20 cellular contexts compared by ENCODE assay signal in the genomic region with DNA sequence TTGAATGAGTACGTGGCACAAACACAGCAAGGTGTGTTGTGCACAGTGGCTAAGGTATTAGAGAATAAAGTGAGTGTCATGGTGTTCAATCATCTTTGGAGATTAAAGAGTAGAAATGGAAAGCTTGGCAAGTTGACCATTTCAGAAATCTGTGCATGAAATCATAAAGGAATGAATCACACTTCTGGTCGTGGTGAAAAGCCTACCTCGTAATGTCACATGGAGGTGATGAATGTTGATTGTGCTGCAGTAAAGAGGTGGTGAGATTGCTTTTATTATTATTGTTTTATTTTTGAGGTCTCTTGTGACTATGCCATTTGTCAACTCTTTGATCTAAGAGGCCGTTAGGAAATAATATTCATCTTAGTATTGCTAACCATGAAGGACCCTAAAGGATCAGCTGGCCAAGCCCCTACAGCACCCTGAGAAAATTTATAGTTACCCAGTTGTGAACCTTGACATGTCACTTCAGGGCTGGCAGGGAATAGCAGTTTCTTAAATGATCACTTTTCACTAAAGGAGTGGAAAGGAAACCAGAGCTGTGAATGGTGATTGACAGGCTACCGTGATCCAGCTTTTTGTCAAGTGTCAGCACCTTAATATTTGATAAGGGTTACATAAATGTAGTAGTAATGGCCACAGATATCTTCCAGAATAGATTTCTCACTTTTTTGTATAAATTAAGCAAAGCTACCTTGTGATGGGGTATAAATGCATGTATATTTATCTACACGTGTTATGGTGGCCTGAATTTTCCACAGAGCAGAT.
DNase-seq lines count a peak whose midpoint lies in the region; ATAC-seq, FAIRE-seq and TF ChIP-seq lines count a peak whose summit lies in the region.
"Had no signal": no experiment of that assay in that cellular context is flagged by ENCODE, and none has a peak within 500 bp of the region (broad histone marks: within the 10 kb centered on the region; RNA-seq: fewer than 3 reads in every experiment).

No MANE protein-coding gene starts in this region.

- BruUV-seq in endothelial cell of umbilical vein (replicated peaks; lab: Mats Ljungman, UMichigan), result no TSS peak

- 79% methylated on average over 6 of the region's 6 CpGs for WGBS in right lobe of liver (ENCODE audit: insufficient coverage, low coverage, low lambda C conversion rate, missing lambda C conversion rate)

- POLR2A ChIA-PET in endothelial cell of umbilical vein (lab: Charles Lee), result no interaction called here

- no peak for ATAC-seq in GM18907 (IDR thresholded peaks at IDR 0.05; ENCODE audit: unreplicated experiment)
- no peak for ATAC-seq in right lobe of liver
- ATAC-seq: A549 had no signal

- H3K9me1 ChIP-seq in endothelial cell of umbilical vein (replicated peaks; ENCODE audit: control insufficient read depth, extremely low read depth, insufficient read depth, low read length), result no peaks in the 10 kb centered on the region

- H3K79me2 ChIP-seq in endothelial cell of umbilical vein (ENCODE audit: control insufficient read depth, insufficient read depth, low read length), result no peaks in the 10 kb centered on the region

- FAIRE-seq in endothelial cell of umbilical vein (lab: Jason Lieb, UNC), result no peak
- FAIRE-seq: A549, D721Med, G401.6 had no signal

- H2AFZ ChIP-seq in endothelial cell of umbilical vein (ENCODE audit: low read depth, low read length), result no peak overlapping the region

- dilution Hi-C loops in endothelial cell of umbilical vein (cut with MboI; ENCODE audit: extremely low pct_ligation_motif_present, low sequenced_read_pairs), result no loop called here

- H3K27me3 ChIP-seq in endothelial cell of umbilical vein (ENCODE audit: control insufficient read depth in 2 of 2, insufficient read depth in 2 of 2, low read length in 2 of 2), result no peaks in the 10 kb centered on the region
- no peaks in the 10 kb centered on the region for H3K27me3 ChIP-seq in right lobe of liver

- H3K4me3 ChIP-seq in endothelial cell of umbilical vein (replicated peaks in 1 of 3; ENCODE audit: insufficient read depth in 1 of 3, low read depth in 1 of 3, low read length in 3 of 3), result no peak overlapping the region
- no peak overlapping the region for H3K4me3 ChIP-seq in retinal pigment epithelial cell (ENCODE audit: low read length)
- H3K4me3 ChIP-seq in right lobe of liver, result no peak overlapping the region
- H3K4me3 ChIP-seq: A549, HAP-1 had no signal

- no peak overlapping the region for H3K9ac ChIP-seq in endothelial cell of umbilical vein (replicated peaks; ENCODE audit: extremely low read depth, insufficient read depth, low read length)

- in situ Hi-C loops in GM13977 (cut with MboI; ENCODE audit: low pct_unique_long_range_greater_than_20kb, low sequenced_read_pairs, unreplicated experiment), result no loop called here

- no peaks in the 10 kb centered on the region for H4K20me1 ChIP-seq in endothelial cell of umbilical vein (replicated peaks; ENCODE audit: control insufficient read depth, extremely low read depth, insufficient read depth, low read length)

- CTCF ChIA-PET in endothelial cell of umbilical vein (lab: Charles Lee), result interaction anchor here (1.4 kb wide), 1 partner anchor 44 kb away, joined by 5 read pairs; no protein-coding TSS in a partner anchor

- H3K4me2 ChIP-seq in endothelial cell of umbilical vein (ENCODE audit: insufficient read depth, low read length), result no peak overlapping the region
- H3K4me2 ChIP-seq: A549 had no signal

- intact Hi-C loops in endothelial cell of umbilical vein (cut with micrococcal nuclease) (no loop called here), right lobe of liver (cut with DNase I) (no loop called here)

- no peaks in the 10 kb centered on the region for H3K9me3 ChIP-seq in endothelial cell of umbilical vein (replicated peaks; ENCODE audit: control insufficient read depth, insufficient read depth, low read length)
- no peaks in the 10 kb centered on the region for H3K9me3 ChIP-seq in right lobe of liver
- H3K9me3 ChIP-seq: A549, BE2C, HAP-1 had no signal

- DNase-seq in HCEC 1CT (peak; percentile 19), NCI-H226 (peak; percentile 16), endothelial cell of umbilical vein (ENCODE audit: low read depth, low spot score) (no peak), retinal pigment epithelial cell (ENCODE audit: low read depth) (peak; percentile 27), GM13977 (ENCODE audit: low spot score) (no peak), right lobe of liver (no peak)
- DNase-seq: BE2C; CD4-positive, alpha-beta memory T cell; DMS153; DMS79 treated with DMSO at 0.1 percent for 48 hours; EL; GOT3; IMR-90; KBM-7 had no signal

- H3K36me3 ChIP-seq in endothelial cell of umbilical vein (ENCODE audit: control insufficient read depth in 2 of 2, extremely low read depth in 1 of 2, insufficient read depth in 2 of 2, low read length in 2 of 2), result no peaks in the 10 kb centered on the region
- no peaks in the 10 kb centered on the region for H3K36me3 ChIP-seq in right lobe of liver
- H3K36me3 ChIP-seq: BE2C, HAP-1 had no signal

- TF ChIP-seq CTCF in endothelial cell of umbilical vein (IDR thresholded peaks at IDR 0.05; ENCODE audit: extremely low read depth in 1 of 2, insufficient read depth in 1 of 2, low read depth in 1 of 2, low read length in 2 of 2) (no peak), retinal pigment epithelial cell (conservative IDR thresholded peaks at IDR 0.05; ENCODE audit: low read depth, low read length) (no peak), GM13977 (IDR thresholded peaks at IDR 0.05; ENCODE audit: extremely low read depth, insufficient read depth, missing control alignments) (no peak), right lobe of liver (IDR thresholded peaks at IDR 0.05) (no peak)

- TF ChIP-seq POLR2A in endothelial cell of umbilical vein (IDR thresholded peaks at IDR 0.05; ENCODE audit: low read depth, low read length), result no peak
- no peak for TF ChIP-seq POLR2A in right lobe of liver (IDR thresholded peaks at IDR 0.05)

- no peak overlapping the region for H3K27ac ChIP-seq in endothelial cell of umbilical vein (ENCODE audit: insufficient read depth, low read depth, low read length)
- no peak overlapping the region for H3K27ac ChIP-seq in right lobe of liver
- H3K27ac ChIP-seq: A549, C4-2B had no signal

- H3K4me1 ChIP-seq in endothelial cell of umbilical vein (ENCODE audit: control insufficient read depth, extremely low read depth, insufficient read depth, low read length) (no peaks in the 10 kb centered on the region), right lobe of liver (no peaks in the 10 kb centered on the region)
- H3K4me1 ChIP-seq: A549, BE2C had no signal

TF ChIP-seq in endothelial cell of umbilical vein, 7 proteins besides CTCF, POLR2A, EP300 and RAD21:
- TF ChIP-seq FOS (IDR thresholded peaks at IDR 0.05; ENCODE audit: borderline replicate concordance, insufficient read depth, low read length), result peak; percentile 13
- TF ChIP-seq MYC (IDR thresholded peaks at IDR 0.05; ENCODE audit: low read depth, low read length), result no peak

Comparison
In these comparisons a context has a peak if more than half of its experiments do, and no peak if none do; other contexts are left out.
1. DNase-seq: peak in HCEC 1CT (single experiment), NCI-H226 (single experiment) and retinal pigment epithelial cell (single experiment); none in endothelial cell of umbilical vein (single experiment), GM13977 (single experiment) and right lobe of liver (0 of 3).